Comparison of ENCODE assay signal across 11 cellular contexts in the genomic region with DNA sequence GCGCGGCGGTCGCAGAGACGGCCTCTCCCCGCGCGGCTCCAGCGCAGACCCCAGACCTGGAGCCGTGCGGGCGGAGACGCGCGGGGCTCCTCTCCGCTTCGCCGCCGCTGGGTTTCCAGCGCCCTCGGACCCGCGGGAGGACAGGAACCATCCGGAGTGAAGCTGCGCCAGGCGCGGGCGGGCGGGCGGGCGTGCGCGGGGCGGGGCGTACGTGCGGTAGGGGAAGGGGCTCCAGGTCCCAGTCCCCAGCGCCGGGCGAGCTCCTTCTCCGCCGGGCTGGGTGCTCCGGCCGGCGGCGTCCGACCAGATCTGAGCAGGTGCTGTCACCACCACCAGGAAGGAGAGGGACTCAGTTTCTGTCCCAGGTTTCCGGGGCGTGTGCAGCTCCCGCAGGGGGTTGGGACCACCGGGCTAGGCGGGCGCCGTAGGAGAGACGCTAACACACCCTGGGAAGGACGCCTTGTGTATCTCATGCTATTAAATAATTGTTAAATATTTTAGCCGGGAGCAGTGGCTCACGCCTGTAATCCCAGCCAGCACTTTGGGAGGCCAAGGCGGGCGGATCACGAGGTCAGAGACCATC. TPM values are rescaled to one million over a fixed set of nuclear protein-coding genes. Genes with fewer than 3 reads are reported as not detected.
DNase-seq lines count a peak whose midpoint lies in the region; ATAC-seq, FAIRE-seq and TF ChIP-seq lines count a peak whose summit lies in the region.
"Had no signal": no experiment of that assay in that cellular context is flagged by ENCODE, and none has a peak within 500 bp of the region (broad histone marks: within the 10 kb centered on the region; RNA-seq: fewer than 3 reads in every experiment).

A gene (minus strand): TSS at position 158 of the 583 bp plus-strand sequence. CDS start 202 bp downstream, outside the sequence.

- H3K9me3 Mint-ChIP-seq in T-helper 2 cell treated with Interferon-gamma antibody and Interleukin-4, amounts not matched to agents 5 μg/mL and 100 μg/mL, for 36 hours: no peaks in the 10 kb centered on the region

- no peak within 1 kb of the TSS for H3K9ac ChIP-seq in keratinocyte (ENCODE audit: control insufficient read depth, extremely low read depth, insufficient read depth, low read length)

- H3K27ac ChIP-seq in keratinocyte (ENCODE audit: control insufficient read depth, insufficient read depth, low read length) (no peak within 1 kb of the TSS), spleen (no peak within 1 kb of the TSS)
- H3K27ac ChIP-seq: neutrophil had no signal

- H3K27me3 Mint-ChIP-seq in T-helper 2 cell treated with Interferon-gamma antibody and Interleukin-4, amounts not matched to agents 5 μg/mL and 100 μg/mL, for 36 hours (ENCODE audit: low read depth): peaks cover 49% of the 10 kb centered on the region
- H3K27me3 Mint-ChIP-seq in T-helper 17 cell: peaks cover 76% of the 10 kb centered on the region

- no peaks in the 10 kb centered on the region for H3K9me1 ChIP-seq in keratinocyte (ENCODE audit: control insufficient read depth, extremely low read depth, insufficient read depth, low read length)

- dilution Hi-C loops in keratinocyte (cut with MboI; ENCODE audit: extremely low pct_ligation_motif_present, low sequenced_read_pairs): no loop called here

- DNase-seq in T-helper 2 cell treated with Interferon-gamma antibody and Interleukin-4, amounts not matched to agents 5 μg/mL and 100 μg/mL, for 36 hours (ENCODE audit: low spot score): no peak
- DNase-seq in T-helper 2 cell (no peak), T-helper 17 cell (no peak), keratinocyte (ENCODE audit: low read depth, low spot score) (no peak), spleen (no peak), hippocampal formation (lab: John Stamatoyannopoulos, UW) (no peak), COLO829 (ENCODE audit: low spot score) (no peak)
- DNase-seq: effector CD4-positive, alpha-beta T cell; NCI-H446 treated with DMSO at 0.1 percent for 48 hours had no signal

- TF ChIP-seq CTCF in keratinocyte (optimal IDR thresholded peaks at IDR 0.05 in 1 of 3, IDR thresholded peaks at IDR 0.05 in 1 of 3, conservative IDR thresholded peaks at IDR 0.05 in 1 of 3; ENCODE audit: extremely low read depth in 1 of 3, insufficient read depth in 2 of 3, low read length in 3 of 3) (no peak), spleen (IDR thresholded peaks at IDR 0.05 in 8 of 11, conservative IDR thresholded peaks at IDR 0.05 in 3 of 11) (no peak)

- H3K4me1 Mint-ChIP-seq in T-helper 2 cell treated with Interferon-gamma antibody and Interleukin-4, amounts not matched to agents 5 μg/mL and 100 μg/mL, for 36 hours (ENCODE audit: low read depth): no peaks in the 10 kb centered on the region
- peaks cover 3% of the 10 kb centered on the region for H3K4me1 Mint-ChIP-seq in T-helper 17 cell

- peak within 1 kb of the TSS; percentile 9 to 53 (median 45) for H3K4me3 ChIP-seq in keratinocyte (ENCODE audit: control insufficient read depth in 2 of 3, extremely low read depth in 1 of 3, insufficient read depth in 2 of 3, low read depth in 1 of 3, low read length in 3 of 3)
- H3K4me3 ChIP-seq in spleen: peak within 1 kb of the TSS in 7 of 8 donors; percentile 17 to 60 (median 33)

- 0 to 14% (median 6%) methylated on average over 7 to 61 of the region's 61 CpGs for WGBS in spleen, 5 donors

- no peaks in the 10 kb centered on the region for H4K20me1 ChIP-seq in keratinocyte (ENCODE audit: control insufficient read depth, extremely low read depth, insufficient read depth, low read length)

- no peaks in the 10 kb centered on the region for H3K79me2 ChIP-seq in keratinocyte (ENCODE audit: control insufficient read depth, insufficient read depth, low read length)

- ATAC-seq in T-helper 17 cell (no peak), GM21526 (IDR thresholded peaks at IDR 0.05; ENCODE audit: low FRiP score, unreplicated experiment) (no peak)

- H3K4me2 ChIP-seq in keratinocyte (ENCODE audit: control insufficient read depth, extremely low read depth, insufficient read depth, low read depth, low read length): peak within 1 kb of the TSS; percentile 62

- TF ChIP-seq POLR2A in spleen (IDR thresholded peaks at IDR 0.05): no peak

- H3K36me3 ChIP-seq in keratinocyte (ENCODE audit: control insufficient read depth in 2 of 2, extremely low read depth in 1 of 2, insufficient read depth in 2 of 2, low read length in 2 of 2) (no peaks in the 10 kb centered on the region), spleen (no peaks in the 10 kb centered on the region)
- H3K36me3 ChIP-seq: neutrophil had no signal

- peaks cover 2% of the 10 kb centered on the region for H3K4me1 ChIP-seq in keratinocyte (ENCODE audit: control insufficient read depth, extremely low read depth, insufficient read depth, low read length)
- peaks cover 10 to 25% (median 19%) of the 10 kb centered on the region in 6 donors for H3K4me1 ChIP-seq in spleen

- intact Hi-C loops in spleen (cut with DNase I; ENCODE audit: low total_unique reads): no loop called here

- peak within 1 kb of the TSS; percentile 26 for H2AFZ ChIP-seq in keratinocyte (ENCODE audit: control insufficient read depth, low read length)

- H3K36me3 Mint-ChIP-seq in T-helper 2 cell treated with Interferon-gamma antibody and Interleukin-4, amounts not matched to agents 5 μg/mL and 100 μg/mL, for 36 hours (ENCODE audit: low read depth): no peaks in the 10 kb centered on the region
- H3K36me3 Mint-ChIP-seq in T-helper 17 cell (ENCODE audit: low read depth): peaks cover 7% of the 10 kb centered on the region

- peak within 1 kb of the TSS; percentile 39 for H3K4me3 Mint-ChIP-seq in T-helper 2 cell treated with Interferon-gamma antibody and Interleukin-4, amounts not matched to agents 5 μg/mL and 100 μg/mL, for 36 hours
- peak within 1 kb of the TSS; percentile 53 for H3K4me3 Mint-ChIP-seq in T-helper 17 cell

- H3K27me3 ChIP-seq in keratinocyte (ENCODE audit: control insufficient read depth, extremely low read depth, insufficient read depth, low read length) (peaks cover 38% of the 10 kb centered on the region), spleen (replicated peaks in 1 of 7) (peaks cover 0 to 67% (median 39%) of the 10 kb centered on the region in 7 donors)

- no peaks in the 10 kb centered on the region for H3K9me3 ChIP-seq in T-helper 17 cell (ENCODE audit: control insufficient read depth, low read length, poor library complexity, severe bottlenecking)
- no peaks in the 10 kb centered on the region for H3K9me3 ChIP-seq in keratinocyte (ENCODE audit: control insufficient read depth, low read depth, low read length)
- no peaks in the 10 kb centered on the region for H3K9me3 ChIP-seq in spleen
- H3K9me3 ChIP-seq: neutrophil had no signal

- FAIRE-seq in keratinocyte (lab: Jason Lieb, UNC): no peak

- H3K27ac Mint-ChIP-seq in T-helper 2 cell treated with Interferon-gamma antibody and Interleukin-4, amounts not matched to agents 5 μg/mL and 100 μg/mL, for 36 hours: no peak within 1 kb of the TSS
- H3K27ac Mint-ChIP-seq in T-helper 17 cell: no peak within 1 kb of the TSS

RNA-seq across cellular contexts. Expression of the gene that starts here (rescaled TPM):
- not detected for total RNA-seq in T-helper 17 cell
- 0.10 TPM in 1 of 3 replicates, not detected in the others for polyA plus RNA-seq in keratinocyte
- not detected for polyA plus RNA-seq in keratinocyte (2011; ENCODE audit: low read depth)
- polyA plus RNA-seq in keratinocyte (2011; cell fraction: cytosol; rRNA removed): not detected in 2 replicates
- polyA plus RNA-seq in keratinocyte (2011; cell fraction: nucleus; rRNA removed): 0.36 TPM in 1 of 2 replicates, not detected in the other
- polyA plus RNA-seq in keratinocyte (2012; ENCODE audit: low replicate concordance): 0.14 and 0.20 TPM in 2 replicates
- not detected in 3 replicates for polyA minus RNA-seq in keratinocyte
- not detected for polyA minus RNA-seq in keratinocyte (2011; cell fraction: cytosol; rRNA and poly(A)+ RNA removed)
- not detected in 2 replicates for polyA minus RNA-seq in keratinocyte (2011; cell fraction: nucleus; rRNA and poly(A)+ RNA removed)
- under 1 TPM in 5 of 7 donors, not detected in 2; 0.23 to 0.66 (median 0.46) TPM for total RNA-seq in spleen
- 1 to 10 TPM in 1 of 3 donors, under 1 TPM in 2; 0.48 to 1.6 (median 0.74) TPM for polyA plus RNA-seq in spleen
